Comparison of ENCODE assay signal across 22 cellular contexts in the genomic region with DNA sequence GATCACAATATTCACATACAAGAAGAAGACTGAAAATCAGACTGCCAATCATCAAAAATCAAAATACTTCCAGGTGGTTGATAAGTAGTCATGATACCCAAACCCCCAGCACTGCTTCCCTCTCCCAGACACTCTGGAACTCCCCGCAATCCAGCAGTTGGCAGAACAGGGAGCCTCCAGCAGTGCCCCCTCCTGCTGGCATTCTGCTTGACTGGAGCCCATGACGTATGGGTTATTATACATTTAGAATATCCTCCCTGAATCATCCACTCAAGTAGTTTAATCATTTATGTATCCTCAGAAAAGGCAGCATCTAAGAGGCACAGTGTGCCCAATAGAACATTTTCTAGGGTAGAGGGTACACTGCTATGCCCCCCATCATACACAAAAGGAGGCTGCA.
"Had no signal": no experiment of that assay in that cellular context is flagged by ENCODE, and none has a peak within 500 bp of the region (broad histone marks: within the 10 kb centered on the region; RNA-seq: fewer than 3 reads in every experiment).

No MANE protein-coding gene starts in this region.

- ATAC-seq: activated CD8-positive, alpha-beta T cell treated with anti-CD3 and anti-CD28 coated beads for 36 hours; activated T-cell treated with anti-CD3 and anti-CD28 coated beads, Interleukin-2, amount 50 U/mL, for 72 hours had no signal

- DNase-seq: activated CD4-positive, alpha-beta T cell treated with anti-CD3 and anti-CD28 coated beads for 4 hours; activated CD8-positive, alpha-beta memory T cell treated with anti-CD3 and anti-CD28 coated beads, Interleukin-2, amount 50 U/mL, for 4 hours; activated CD8-positive, alpha-beta T cell treated with anti-CD3 and anti-CD28 coated beads for 36 hours; activated gamma-delta T cell treated with Interleukin-2 at 50 U/mL for 16 hours; activated naive CD4-positive, alpha-beta T cell treated with anti-CD3 and anti-CD28 coated beads, Interleukin-2, amount 10 ng/mL, durations not matched to agents 7 days and 5 days; activated naive CD8-positive, alpha-beta T cell treated with anti-CD3 and anti-CD28 coated beads for 36 hours; activated T-cell treated with anti-CD3 and anti-CD28 coated beads, Interleukin-2, amount 50 U/mL, for 72 hours; cerebellar nuclear complex; MG63; NCI-H1105; NCI-H1436; NCI-H1694 treated with DMSO at 0.1 percent for 48 hours; NCI-H2029 treated with DMSO at 0.1 percent for 48 hours; NCI-H345; NCI-H510A; NCI-H526 treated with DMSO at 0.1 percent for 48 hours; NK-92 treated with Interleukin-12 subunit alpha and Interleukin-12 subunit beta, amount 100 ng/mL, for 24 hours; OCI-M1; Right ventricle myocardium superior; SJCRH30; SK-N-SH; T-helper 1 cell had no signal
